1 cellular context compared by ENCODE assay signal in genomic region chr1:9615316-9616063, GRCh38.
TF ChIP-seq lines count a peak whose summit lies in the region.

No MANE protein-coding gene starts in this region.

TF ChIP-seq in K562, 482 proteins besides CTCF, POLR2A, EP300 and RAD21 (continued from another document and continues in another):
- TF ChIP-seq FOXA3 (CRISPR knock-in tag; conservative IDR thresholded peaks at IDR 0.05 in 1 of 2, IDR thresholded peaks at IDR 0.05 in 1 of 2) (peak in 1 of 2 experiments; percentile 64; a peak in 2 of 4 replicates), TCF3 (CRISPR knock-in tag; IDR thresholded peaks at IDR 0.05) (peak; percentile 74), CTCFL (IDR thresholded peaks at IDR 0.05; ENCODE audit: borderline replicate concordance, insufficient read depth, low read depth, low read length, poor library complexity, severe bottlenecking) (no peak), ZNF133 (CRISPR knock-in tag; IDR thresholded peaks at IDR 0.05) (no peak), ZFP1 (CRISPR knock-in tag; IDR thresholded peaks at IDR 0.05) (no peak), MGA (IDR thresholded peaks at IDR 0.05) (no peak), SIRT6 (IDR thresholded peaks at IDR 0.05; ENCODE audit: low read depth, low read length) (no peak), THRB (CRISPR knock-in tag; conservative IDR thresholded peaks at IDR 0.05) (no peak), SIX5 (IDR thresholded peaks at IDR 0.05; ENCODE audit: borderline replicate concordance in 1 of 2, insufficient read depth in 1 of 2, low read depth in 1 of 2, low read length in 2 of 2) (no peak), CBX5 (IDR thresholded peaks at IDR 0.05; ENCODE audit: borderline replicate concordance, low read depth) (no peak), ZNF282 (CRISPR knock-in tag; IDR thresholded peaks at IDR 0.05) (no peak), PRDM10 (IDR thresholded peaks at IDR 0.05; ENCODE audit: partially characterized antibody) (no peak), ZNF354B (CRISPR knock-in tag; IDR thresholded peaks at IDR 0.05) (no peak), DDX20 (tag; IDR thresholded peaks at IDR 0.05; ENCODE audit: low read depth) (no peak), LCOR (CRISPR knock-in tag; IDR thresholded peaks at IDR 0.05) (0 out of 2 replicates have a peak, but pooled peaks have one; percentile 56), STAG1 (CRISPR knock-in tag; IDR thresholded peaks at IDR 0.05; ENCODE audit: borderline replicate concordance) (peak; percentile 51; the same call in 1 of the 2 replicates), XRCC5 (IDR thresholded peaks at IDR 0.05; ENCODE audit: low read depth, low read length) (peak; percentile 91; the same call in 1 of the 2 replicates), ZNF24 (IDR thresholded peaks at IDR 0.05) (no peak), ZNF551 (CRISPR knock-in tag; IDR thresholded peaks at IDR 0.05) (no peak), ZBTB12 (CRISPR knock-in tag; IDR thresholded peaks at IDR 0.05) (no peak), LARP7 (IDR thresholded peaks at IDR 0.05) (no peak), EWSR1 (IDR thresholded peaks at IDR 0.05; ENCODE audit: borderline replicate concordance, low read depth, partially characterized antibody) (no peak), CHCHD3 (CRISPR knock-in tag; IDR thresholded peaks at IDR 0.05) (no peak), ZNF586 (CRISPR knock-in tag; conservative IDR thresholded peaks at IDR 0.05) (no peak), ZNF239 (CRISPR knock-in tag; IDR thresholded peaks at IDR 0.05) (peak; percentile 8; the same call in 1 of the 2 replicates), NR4A1 (CRISPR knock-in tag; IDR thresholded peaks at IDR 0.05) (no peak), NR4A1 (tag; IDR thresholded peaks at IDR 0.05) (peak; percentile 69; the same call in 1 of the 2 replicates), NBN (IDR thresholded peaks at IDR 0.05; ENCODE audit: low read depth) (no peak), ATF4 (CRISPR knock-in tag; IDR thresholded peaks at IDR 0.05) (no peak), ZNF280B (CRISPR knock-in tag; IDR thresholded peaks at IDR 0.05) (no peak), CBX8 (IDR thresholded peaks at IDR 0.05; ENCODE audit: borderline replicate concordance, extremely low read depth, low read depth, low read length, poor library complexity, severe bottlenecking) (no peak), RBM14 (IDR thresholded peaks at IDR 0.05; ENCODE audit: borderline replicate concordance, insufficient read depth, low read depth, low read length) (no peak), HNRNPH1 (optimal IDR thresholded peaks at IDR 0.05; ENCODE audit: low read depth, low read length) (no peak), KLF1 (tag; IDR thresholded peaks at IDR 0.05) (no peak), ZBTB43 (CRISPR knock-in tag; IDR thresholded peaks at IDR 0.05) (no peak), NFYB (IDR thresholded peaks at IDR 0.05; ENCODE audit: extremely low read depth, insufficient read length) (no peak), MCM2 (IDR thresholded peaks at IDR 0.05; ENCODE audit: low read depth) (no peak)
